Comparison of ENCODE assay signal across 8 cellular contexts in the genomic region with DNA sequence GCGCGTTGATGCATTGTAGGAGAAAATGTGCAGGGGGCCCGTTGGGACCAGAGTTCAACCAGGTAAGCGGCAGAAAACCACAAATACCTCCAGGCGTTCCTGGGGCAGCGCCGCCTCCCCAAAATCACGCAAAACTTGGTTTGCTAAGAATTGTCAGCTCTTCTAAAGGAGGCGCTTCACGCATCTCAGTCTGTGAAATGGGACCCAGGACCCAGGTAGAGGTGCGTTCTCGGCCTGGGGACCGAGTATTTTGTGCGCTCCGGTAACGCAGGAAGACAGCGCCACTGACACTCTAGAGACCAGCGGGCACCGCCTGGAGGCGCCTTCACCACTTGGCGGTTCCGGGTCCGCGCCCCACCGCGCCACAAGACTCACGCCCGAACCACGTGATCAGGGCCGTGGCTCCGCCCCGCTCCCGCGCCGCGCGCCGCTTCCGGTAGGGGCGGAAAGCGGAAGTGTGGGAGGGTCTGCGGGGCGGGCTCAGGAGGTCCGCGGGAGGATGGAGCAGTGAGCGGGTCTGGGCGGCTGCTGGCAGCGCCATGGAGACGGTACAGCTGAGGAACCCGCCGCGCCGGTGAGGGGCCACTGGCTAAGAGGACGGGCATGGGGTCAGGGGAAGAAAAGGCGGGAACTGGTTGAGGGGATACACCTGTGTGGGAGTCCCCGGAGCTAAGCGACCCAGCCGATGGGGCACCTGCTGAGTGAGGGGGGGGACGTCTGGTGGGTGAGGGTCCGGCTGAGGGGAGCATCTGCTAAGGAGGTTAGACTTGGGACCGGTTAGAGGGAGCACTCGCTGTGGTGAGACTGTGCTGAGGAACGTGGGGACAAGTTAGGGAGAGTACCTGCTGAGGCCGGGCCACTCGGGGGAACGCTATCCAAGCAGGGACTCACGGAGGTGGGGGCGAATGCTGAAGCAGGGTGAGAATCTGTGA. TPM values are rescaled to one million over a fixed set of nuclear protein-coding genes. Genes with fewer than 3 reads are reported as not detected.
DNase-seq lines count a peak whose midpoint lies in the region; ATAC-seq, FAIRE-seq and TF ChIP-seq lines count a peak whose summit lies in the region.

Gene STK4 (plus strand): TSS at position 483 of the 932 bp plus-strand sequence. CDS start 57 bp downstream, at position 540.

- H3K14ac ChIP-seq in H1 (ENCODE audit: insufficient read length): no peak within 1 kb of the TSS

- H3K79me1 ChIP-seq in H1 (ENCODE audit: low read depth, low read length): no peaks in the 10 kb centered on the region; the same call in 1 of the 2 replicates
- peaks cover 10% of the 10 kb centered on the region for H3K79me1 ChIP-seq in mesendoderm (ENCODE audit: low read length)

- 3% methylated on average over 58 of the region's 68 CpGs; no CpG with 5 or more reads in 1 of the 2 experiments for WGBS in H1 (ENCODE audit: extremely low coverage in 1 of 2, insufficient coverage in 1 of 2, insufficient read length in 1 of 2, insufficient replicate concordance in 2 of 2, low coverage in 1 of 2, low lambda C conversion rate in 2 of 2, missing lambda C conversion rate in 1 of 2), 2 experiments
- WGBS in mesendoderm (ENCODE audit: extremely low coverage, insufficient coverage, low lambda C conversion rate): no CpG with 5 or more reads among the region's 68 CpGs

- H2BK15ac ChIP-seq in H1 (ENCODE audit: low read length): no peak within 1 kb of the TSS
- no peak within 1 kb of the TSS for H2BK15ac ChIP-seq in mesendoderm (replicated peaks; ENCODE audit: low read depth)

- CTCF ChIA-PET in H1 (lab: Charles Lee; ENCODE audit: partially characterized antibody): interaction anchor here (0.6 to 2.4 kb wide), 4 partner anchors 8 to 468 kb away, joined by 3 to 7 read pairs (median 4); no protein-coding TSS in a partner anchor

- no peak within 1 kb of the TSS for H3K23ac ChIP-seq in H1 (ENCODE audit: insufficient read length)
- peak within 1 kb of the TSS; percentile 83 for H3K23ac ChIP-seq in mesendoderm (ENCODE audit: low read length)

- H3K18ac ChIP-seq in H1 (ENCODE audit: extremely low read depth, low read length): peak within 1 kb of the TSS; percentile 81
- H3K18ac ChIP-seq in mesendoderm (ENCODE audit: low read length): peak within 1 kb of the TSS; percentile 54

- peak within 1 kb of the TSS; percentile 84 for H4K5ac ChIP-seq in H1 (ENCODE audit: insufficient read length, low read depth, low read length)
- H4K5ac ChIP-seq in mesendoderm (ENCODE audit: low read length): no peak within 1 kb of the TSS

- DNase-seq in COR-L47 (lab: John Stamatoyannopoulos, UW): peak; percentile 96
- peak; percentile 97 for DNase-seq in HTR-8/SVneo (ENCODE audit: insufficient read length, low spot score)
- peak; percentile 86 for DNase-seq in NOMO-1 treated with DMSO at 0.1 percent for 48 hours (lab: John Stamatoyannopoulos, UW; ENCODE audit: unreplicated experiment)
- peak; percentile 88 to 96 (median 92) for DNase-seq in activated CD8-positive, alpha-beta memory T cell treated with anti-CD3 and anti-CD28 coated beads for 48 hours (ENCODE audit: low read depth in 2 of 3, low spot score in 2 of 3)
- peak; percentile 75 to 95 for DNase-seq in H1 (ENCODE audit: low read depth in 1 of 2, low spot score in 2 of 2)
- DNase-seq in mesendoderm: peak; percentile 97
- DNase-seq in stimulated activated CD8-positive, alpha-beta memory T cell treated with anti-CD3 and anti-CD28 coated beads, Interleukin-15, amount 100 ng/mL, for 24 hours (ENCODE audit: low read depth): peak; percentile 94

- peak in 1 of 2 experiments; percentile 32; a peak in 2 of 4 replicates for TF ChIP-seq RAD21 in H1 (IDR thresholded peaks at IDR 0.05 in 1 of 2, conservative IDR thresholded peaks at IDR 0.05 in 1 of 2; ENCODE audit: low read depth in 2 of 2, low read length in 2 of 2)

- H2BK120ac ChIP-seq in H1 (replicated peaks; ENCODE audit: low read depth, low read length) (no peak within 1 kb of the TSS), mesendoderm (ENCODE audit: low read depth, low read length) (no peak within 1 kb of the TSS)

- peaks cover 8 to 46% of the 10 kb centered on the region in 2 experiments for H3K79me2 ChIP-seq in H1 (ENCODE audit: control insufficient read depth in 1 of 2, insufficient read depth in 2 of 2, low read length in 2 of 2)
- peaks cover 16% of the 10 kb centered on the region for H3K79me2 ChIP-seq in mesendoderm (ENCODE audit: control insufficient read depth, insufficient read depth, low read length)

- H3K56ac ChIP-seq in H1 (replicated peaks; ENCODE audit: insufficient read length, low read depth, low read length) (peak within 1 kb of the TSS; percentile 49), mesendoderm (ENCODE audit: low read length) (peak within 1 kb of the TSS; percentile 95)

- 0 out of 3 replicates have a peak, but pooled peaks of 1 of the 2 experiments have one; percentile 28 for TF ChIP-seq EP300 in H1 (IDR thresholded peaks at IDR 0.05; ENCODE audit: borderline replicate concordance in 1 of 2, low read depth in 2 of 2, low read length in 2 of 2)

- peaks cover 7% of the 10 kb centered on the region; the same call in 1 of the 2 replicates for H3K23me2 ChIP-seq in H1 (ENCODE audit: low read depth, low read length)

- H3K4ac ChIP-seq in H1 (replicated peaks; ENCODE audit: insufficient read length, low read depth, low read length) (peak within 1 kb of the TSS; percentile 36), mesendoderm (ENCODE audit: low read depth, low read length) (no peak within 1 kb of the TSS)

- H3K36me3 ChIP-seq in H1 (ENCODE audit: control insufficient read depth in 2 of 4, insufficient read depth in 4 of 4, low read length in 3 of 4) (no peaks in the 10 kb centered on the region), mesendoderm (ENCODE audit: control insufficient read depth, insufficient read depth, low read length) (no peaks in the 10 kb centered on the region)

- peak within 1 kb of the TSS; percentile 79 to 98 for H3K4me2 ChIP-seq in H1 (ENCODE audit: insufficient read depth in 1 of 2, low read depth in 2 of 2, low read length in 2 of 2)
- H3K4me2 ChIP-seq in mesendoderm (ENCODE audit: low read length): peak within 1 kb of the TSS; percentile 87

- peaks cover 0 to 7% of the 10 kb centered on the region in 2 experiments for H4K20me1 ChIP-seq in H1 (replicated peaks in 1 of 2; ENCODE audit: control insufficient read depth in 1 of 2, insufficient read depth in 2 of 2, low read length in 2 of 2)

- H3K4me1 ChIP-seq in H1 (replicated peaks in 1 of 4; ENCODE audit: control insufficient read depth in 3 of 4, insufficient read depth in 4 of 4, low read length in 3 of 4) (peaks cover 3 to 5% (median 3%) of the 10 kb centered on the region in 4 experiments; a peak in 5 of 7 replicates), mesendoderm (ENCODE audit: control insufficient read depth, low read depth, low read length) (peaks cover 5% of the 10 kb centered on the region)

- peak within 1 kb of the TSS; percentile 35 to 80 (median 68) for H3K9ac ChIP-seq in H1 (replicated peaks in 1 of 4; ENCODE audit: extremely low read depth in 1 of 4, low read depth in 3 of 4, low read length in 3 of 4)
- peak within 1 kb of the TSS; percentile 94 for H3K9ac ChIP-seq in mesendoderm (ENCODE audit: low read length)

- POLR2A ChIA-PET in H1 (lab: Charles Lee; ENCODE audit: partially characterized antibody): interaction anchor here (0.7 to 1.7 kb wide), 2 partner anchors 9 to 25 kb away, joined by 3 to 4 read pairs; no protein-coding TSS in a partner anchor

- 0 out of 2 replicates have a peak within 1 kb of the TSS, but pooled peaks have one; percentile 11 for H2BK12ac ChIP-seq in H1 (ENCODE audit: low read depth, low read length)

- FAIRE-seq in HTR-8/SVneo (lab: Jason Lieb, UNC) (peak; percentile 99), H1 (lab: Jason Lieb, UNC) (no peak)

- H3K27me3 ChIP-seq in H1 (replicated peaks in 1 of 4; ENCODE audit: control insufficient read depth in 3 of 4, extremely low read depth in 1 of 4, insufficient read depth in 3 of 4, low read length in 3 of 4) (peaks cover 0 to 11% (median 0%) of the 10 kb centered on the region in 4 experiments; a peak in 4 of 7 replicates), mesendoderm (ENCODE audit: insufficient read depth, low read length, poor library complexity) (no peaks in the 10 kb centered on the region)

- H3K4me3 ChIP-seq in H1 (ENCODE audit: extremely low read depth in 1 of 4, insufficient read depth in 2 of 4, low read depth in 3 of 4, low read length in 4 of 4) (peak within 1 kb of the TSS; percentile 83 to 96 (median 92)), mesendoderm (ENCODE audit: low read length) (peak within 1 kb of the TSS; percentile 90)

- H4K91ac ChIP-seq in H1 (replicated peaks; ENCODE audit: insufficient read length, low read length): no peak within 1 kb of the TSS

- H2AFZ ChIP-seq in H1 (ENCODE audit: low read length): peak within 1 kb of the TSS; percentile 78

- peak; percentile 37 to 58 (median 44) for TF ChIP-seq CTCF in H1 (IDR thresholded peaks at IDR 0.05; ENCODE audit: control extremely low read depth in 1 of 3, insufficient read depth in 1 of 3, low read depth in 1 of 3, low read length in 3 of 3)

- peak in 1 of 2 experiments; percentile 50; a peak in 2 of 3 replicates for TF ChIP-seq POLR2A in H1 (IDR thresholded peaks at IDR 0.05; ENCODE audit: control extremely low read depth in 1 of 2, low read depth in 2 of 2, low read length in 2 of 2)

- peak within 1 kb of the TSS; percentile 50; the same call in 1 of the 2 replicates for H2BK5ac ChIP-seq in H1 (ENCODE audit: low read depth, low read length)
- peak within 1 kb of the TSS; percentile 43 for H2BK5ac ChIP-seq in mesendoderm (ENCODE audit: low read length)

- no peak within 1 kb of the TSS for H2BK20ac ChIP-seq in H1 (ENCODE audit: low read length)

- peak within 1 kb of the TSS; percentile 52; the same call in 1 of the 2 replicates for H3K27ac ChIP-seq in H1 (ENCODE audit: low read depth, low read length)
- peak within 1 kb of the TSS; percentile 33 for H3K27ac ChIP-seq in mesendoderm (ENCODE audit: low read depth, low read length)

- H4K8ac ChIP-seq in H1 (ENCODE audit: extremely low read depth, insufficient read depth, low read length) (peak within 1 kb of the TSS; percentile 63; the same call in 1 of the 2 replicates), mesendoderm (ENCODE audit: low read depth, low read length) (no peak within 1 kb of the TSS)

- H3K9me3 ChIP-seq in H1 (ENCODE audit: insufficient read depth in 2 of 2, low read depth in 1 of 2, low read length in 1 of 2): no peaks in the 10 kb centered on the region

- H2AK5ac ChIP-seq in H1 (ENCODE audit: low read depth, low read length) (no peak within 1 kb of the TSS), mesendoderm (ENCODE audit: low read length) (peak within 1 kb of the TSS; percentile 56)

- peak; percentile 63 for ATAC-seq in GM21360 (IDR thresholded peaks at IDR 0.05; ENCODE audit: unreplicated experiment)

RNA-seq across cellular contexts. Expression of gene STK4, which starts in this region (rescaled TPM):
- 33.8 and 34.3 TPM in 2 replicates for total RNA-seq in H1 (2021; fragmentation: NEBNext Ultra II Directional; extraction: Animal tissue kit (Norgen Biotek cat#: 25700))
- polyA plus RNA-seq in H1 (2011; rRNA removed): 8.6 and 12.0 TPM in 2 replicates
- 14.0 TPM for polyA plus RNA-seq in H1 (2011; cell fraction: cytosol; rRNA removed)
- 10.0 TPM for polyA plus RNA-seq in H1 (2011; cell fraction: nucleus; rRNA removed)
- 10.8 to 19.2 TPM (median 14.5 TPM) in 4 replicates for polyA plus RNA-seq in H1 (2012, experiment 1 of 2)
- 1.2 TPM for polyA plus RNA-seq in H1 (2012, experiment 2 of 2)
- polyA plus RNA-seq in H1 (2013, experiment 1 of 2): 16.2 TPM
- polyA plus RNA-seq in H1 (2013, experiment 2 of 2): 15.4 TPM
- 23.9 and 32.8 TPM in 2 replicates for polyA minus RNA-seq in H1 (2011; rRNA and poly(A)+ RNA removed)
- polyA minus RNA-seq in H1 (2011; cell fraction: cytosol; rRNA and poly(A)+ RNA removed): 14.7 TPM
- 40.9 TPM for polyA minus RNA-seq in H1 (2011; cell fraction: nucleus; rRNA and poly(A)+ RNA removed)
- polyA plus RNA-seq in mesendoderm (2013, experiment 1 of 2): 12.9 TPM
- 13.3 TPM for polyA plus RNA-seq in mesendoderm (2013, experiment 2 of 2)

Comparison
In these comparisons a context has a peak if more than half of its experiments do, and no peak if none do; other contexts are left out.
1. Peak in every context shown above with its lines: DNase-seq, ATAC-seq, H3K4me3 ChIP-seq and H3K27ac ChIP-seq.